ENCODE assay signal across 10 cellular contexts in the genomic region with DNA sequence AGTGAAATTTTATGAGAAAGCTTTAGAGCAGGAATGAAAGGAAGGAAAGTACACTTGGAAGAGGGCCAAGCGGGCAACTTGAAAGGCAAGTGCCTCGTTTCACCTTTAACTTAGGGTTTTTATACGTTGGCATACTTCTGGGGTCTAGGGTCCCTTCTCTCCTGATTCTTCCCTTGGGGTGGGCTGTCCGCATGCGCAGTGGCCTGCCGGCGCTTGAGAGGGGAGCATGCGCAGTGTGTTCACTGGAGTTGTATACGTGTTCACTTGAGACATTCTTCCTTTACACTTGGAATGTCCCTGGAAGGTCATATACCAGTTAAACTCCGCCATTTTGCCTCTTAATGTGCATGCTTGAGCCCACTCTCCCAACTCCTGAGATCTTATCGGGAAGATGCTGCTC. TPM values are rescaled to one million over a fixed set of nuclear protein-coding genes. Genes with fewer than 3 reads are reported as not detected.
"Had no signal": no experiment of that assay in that cellular context is flagged by ENCODE, and none has a peak within 500 bp of the region (broad histone marks: within the 10 kb centered on the region; RNA-seq: fewer than 3 reads in every experiment).

No MANE protein-coding gene starts in this region.

RNA-seq across cellular contexts. Expression of a gene that starts 7.4 kb away (rescaled TPM):
- total RNA-seq: activated CD4-positive, alpha-beta memory T cell treated with anti-CD3 and anti-CD28 coated beads for 36 hours; activated CD4-positive, alpha-beta T cell treated with anti-CD3 and anti-CD28 coated beads for 36 hours; activated CD4-positive, alpha-beta T cell treated with anti-CD3 and anti-CD28 coated beads, Interleukin-2, amount 10 ng/mL, durations not matched to agents 24 days and 14 days; activated CD4-positive, alpha-beta T cell treated with anti-CD3 and anti-CD28 coated beads, Interleukin-2, amount 10 ng/mL, durations not matched to agents 7 days and 5 days; activated CD8-positive, alpha-beta memory T cell treated with anti-CD3 and anti-CD28 coated beads for 36 hours; activated CD8-positive, alpha-beta memory T cell treated with anti-CD3 and anti-CD28 coated beads, Interleukin-2, amount 10 ng/mL, durations not matched to agents 7 days and 5 days; activated CD8-positive, alpha-beta T cell treated with anti-CD3 and anti-CD28 coated beads for 36 hours; activated CD8-positive, alpha-beta T cell treated with anti-CD3 and anti-CD28 coated beads, Interleukin-2, amount 10 ng/mL, durations not matched to agents 7 days and 5 days; T-helper 1 cell treated with Interleukin-12 subunit alpha and Interleukin-12 subunit beta and Interleukin-4 antibody, amounts not matched to agents 30 ng/mL and 1 ng/mL, for 36 hours; T-helper 2 cell treated with Interferon-gamma antibody and Interleukin-4, amounts not matched to agents 100 ng/mL and 5 ng/mL, for 36 hours had no signal

RNA-seq across cellular contexts. Expression of a gene that starts 7.8 kb away (rescaled TPM):
- total RNA-seq: activated CD4-positive, alpha-beta memory T cell treated with anti-CD3 and anti-CD28 coated beads for 36 hours; activated CD4-positive, alpha-beta T cell treated with anti-CD3 and anti-CD28 coated beads for 36 hours; activated CD4-positive, alpha-beta T cell treated with anti-CD3 and anti-CD28 coated beads, Interleukin-2, amount 10 ng/mL, durations not matched to agents 24 days and 14 days; activated CD8-positive, alpha-beta memory T cell treated with anti-CD3 and anti-CD28 coated beads for 36 hours; activated CD8-positive, alpha-beta memory T cell treated with anti-CD3 and anti-CD28 coated beads, Interleukin-2, amount 10 ng/mL, durations not matched to agents 7 days and 5 days; activated CD8-positive, alpha-beta T cell treated with anti-CD3 and anti-CD28 coated beads for 36 hours; activated CD8-positive, alpha-beta T cell treated with anti-CD3 and anti-CD28 coated beads, Interleukin-2, amount 10 ng/mL, durations not matched to agents 7 days and 5 days; T-helper 1 cell treated with Interleukin-12 subunit alpha and Interleukin-12 subunit beta and Interleukin-4 antibody, amounts not matched to agents 30 ng/mL and 1 ng/mL, for 36 hours had no signal
